Comparison of ENCODE assay signal across 20 cellular contexts in the genomic region with DNA sequence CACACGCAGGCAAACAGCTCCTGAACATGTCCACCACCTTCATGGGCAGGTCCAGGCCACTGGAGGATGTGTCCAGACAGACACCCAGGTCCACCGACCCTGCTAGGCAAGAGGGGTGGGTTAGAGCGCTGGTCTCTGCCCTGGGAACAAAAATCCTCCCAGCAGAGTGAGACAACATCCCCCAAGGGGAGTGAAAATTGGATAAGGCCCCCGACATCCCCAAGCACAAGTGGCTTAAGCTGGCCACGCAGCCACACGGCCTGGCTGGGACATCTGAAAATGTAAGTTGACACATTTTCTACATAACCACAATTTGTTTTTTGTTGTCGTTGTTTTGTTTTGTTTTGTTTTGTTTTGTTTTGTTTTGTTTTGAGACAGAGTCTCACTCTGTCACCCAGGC. TPM values are rescaled to one million over a fixed set of nuclear protein-coding genes. Genes with fewer than 3 reads are reported as not detected.
"Had no signal": no experiment of that assay in that cellular context is flagged by ENCODE, and none has a peak within 500 bp of the region (broad histone marks: within the 10 kb centered on the region; RNA-seq: fewer than 3 reads in every experiment).

No MANE protein-coding gene starts in this region.

RNA-seq across cellular contexts. Expression of gene DEFB108B, which starts 30.1 kb away (rescaled TPM):
- total RNA-seq: activated naive CD4-positive, alpha-beta T cell treated with anti-CD3 and anti-CD28 coated beads for 36 hours; activated naive CD4-positive, alpha-beta T cell treated with anti-CD3 and anti-CD28 coated beads, Interleukin-2, amount 50 U/mL, for 72 hours; activated naive CD8-positive, alpha-beta T cell treated with anti-CD3 and anti-CD28 coated beads for 36 hours; activated naive CD8-positive, alpha-beta T cell treated with anti-CD3 and anti-CD28 coated beads, Interleukin-2, amount 10 ng/mL, durations not matched to agents 7 days and 5 days; activated T-cell treated with anti-CD3 and anti-CD28 coated beads, Interleukin-2, amount 50 U/mL, for 4 hours; activated T-cell treated with anti-CD3 and anti-CD28 coated beads, Interleukin-2, amount 50 U/mL, for 72 hours; activated T-helper 1 cell treated with anti-CD3 and anti-CD28 coated beads, Interleukin-12 subunit alpha, Interleukin-12 subunit beta, Interleukin-2, Interleukin-4 antibody, amounts not matched to agents 30 ng/mL and 10 ng/mL and 1 ng/mL, durations not matched to agents 14 hours and 24 hours and 36 hours; activated T-helper 17 cell treated with anti-CD3 and anti-CD28 coated beads, Interleukin-2, amount 50 U/mL, for 72 hours; activated T-helper 2 cell treated with anti-CD3 and anti-CD28 coated beads, Interferon-gamma antibody, Interleukin-2, Interleukin-4, amounts not matched to agents 10 μg/mL and 5 μg/mL and 100 μg/mL, durations not matched to agents 14 hours and 24 hours and 36 hours; adrenal gland; aorta; ascending aorta; astrocyte; body of pancreas; breast epithelium; bronchial epithelial cell; cardiac muscle cell; cardiac septum; cerebellum; chondrocyte had no signal
